Comparison of ENCODE assay signal across 9 cellular contexts in the genomic region with DNA sequence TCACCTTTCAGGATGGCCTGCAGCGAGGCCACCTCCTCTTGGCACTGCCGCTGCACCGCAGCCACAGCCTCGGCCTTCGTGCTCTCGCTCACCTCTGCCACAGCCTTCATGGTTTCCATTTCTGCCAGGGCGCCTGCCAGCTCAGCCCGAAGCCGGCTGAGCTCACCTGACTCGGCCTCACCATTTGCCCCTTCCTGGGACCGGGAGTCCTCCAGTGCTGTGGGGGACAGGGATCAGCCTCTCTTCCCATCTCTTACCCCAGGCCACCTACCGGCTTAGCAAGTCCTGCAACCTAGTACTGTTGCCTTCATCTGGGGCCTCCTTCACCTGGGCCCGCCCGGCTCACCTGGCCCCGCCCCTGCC. TPM values are rescaled to one million over a fixed set of nuclear protein-coding genes. Genes with fewer than 3 reads are reported as not detected.
A peak's percentile ranks its signal among the peaks of the same experiment; 100 is the strongest.
DNase-seq lines count a peak whose midpoint lies in the region; ATAC-seq and TF ChIP-seq lines count a peak whose summit lies in the region.
"Had no signal": no experiment of that assay in that cellular context is flagged by ENCODE, and none has a peak within 500 bp of the region (broad histone marks: within the 10 kb centered on the region; RNA-seq: fewer than 3 reads in every experiment).

No MANE protein-coding gene starts in this region.

- in situ Hi-C loops in Caki2 (cut with HindIII; ENCODE audit: low pct_unique_long_range_greater_than_20kb, low sequenced_read_pairs): no loop called here

- intact Hi-C loops in dorsolateral prefrontal cortex (cut with DNase I): loop anchor here in 1 of 2 donors (5.0 kb wide), 1 partner anchor 47 kb away; a partner anchor contains a TSS

- no peaks in the 10 kb centered on the region for H3K27me3 Mint-ChIP-seq in IgD-negative memory B cell

- H2AFZ ChIP-seq in neuron (ENCODE audit: low read depth, low read length): peak overlapping the region; percentile 97

- H3K27ac Mint-ChIP-seq in IgD-negative memory B cell: peak overlapping the region; percentile 88 to 96 (median 95)

- H3K9me3 Mint-ChIP-seq in IgD-negative memory B cell: no peaks in the 10 kb centered on the region

- H3K36me3 Mint-ChIP-seq in IgD-negative memory B cell: no peaks in the 10 kb centered on the region

- peak overlapping the region in 55 of 59 donors; percentile 49 to 98 (median 95) for H3K27ac ChIP-seq in dorsolateral prefrontal cortex

- POLR2A ChIA-PET in HEK293T (lab: Yijun Ruan, JAX): interaction anchor here (0.9 to 2.3 kb wide), 2 partner anchors 21 to 76 kb away, joined by 3 to 8 read pairs; no protein-coding TSS in a partner anchor

- H3K4me3 Mint-ChIP-seq in IgD-negative memory B cell: peak overlapping the region; percentile 91 to 98 (median 96)

- H3K36me3 ChIP-seq in neuron (ENCODE audit: insufficient read depth, low read length): peaks cover 3% of the 10 kb centered on the region

- H3K27me3 ChIP-seq in dorsolateral prefrontal cortex (no peaks in the 10 kb centered on the region), neuron (ENCODE audit: insufficient read depth, low read length) (no peaks in the 10 kb centered on the region)

- CTCF ChIA-PET in HEK293T (lab: Yijun Ruan, JAX): no interaction called here

- H3K4me1 Mint-ChIP-seq in IgD-negative memory B cell: peaks cover 25 to 30% (median 29%) of the 10 kb centered on the region in 3 donors

- H3K4me1 ChIP-seq in neuron (ENCODE audit: insufficient read depth, low read length): no peaks in the 10 kb centered on the region

- ATAC-seq in GM19328 (IDR thresholded peaks at IDR 0.05; ENCODE audit: unreplicated experiment): no peak

- DNase-seq in Caki2 (ENCODE audit: low read depth) (peak; percentile 10), dorsolateral prefrontal cortex (peak in 2 of 10 donors; percentile 47 to 52), HEK293T (ENCODE audit: extremely low spot score) (no peak), RPMI8226 (no peak)
- DNase-seq in stimulated activated CD4-positive, alpha-beta T cell treated with anti-CD3 and anti-CD28 coated beads, Interleukin-15, amount 100 ng/mL, for 24 hours: no peak

- TF ChIP-seq CTCF in dorsolateral prefrontal cortex (IDR thresholded peaks at IDR 0.05 in 54 of 56, conservative IDR thresholded peaks at IDR 0.05 in 2 of 56; ENCODE audit: low read depth in 1 of 56, partially characterized antibody in 56 of 56): no peak

- peak overlapping the region; percentile 58 to 99 (median 89) for H3K4me3 ChIP-seq in dorsolateral prefrontal cortex
- peak overlapping the region; percentile 57 for H3K4me3 ChIP-seq in neuron (ENCODE audit: low read length)

- no peaks in the 10 kb centered on the region for H3K9me3 ChIP-seq in neuron (ENCODE audit: low read length)

TF ChIP-seq in HEK293T, 16 proteins besides CTCF, POLR2A, EP300 and RAD21:
- TF ChIP-seq SP1 (IDR thresholded peaks at IDR 0.05): no peak
- no peak for TF ChIP-seq ARNT (IDR thresholded peaks at IDR 0.05)
- TF ChIP-seq FOXA1 (IDR thresholded peaks at IDR 0.05): no peak
- TF ChIP-seq HDGF (IDR thresholded peaks at IDR 0.05; ENCODE audit: borderline replicate concordance): no peak
- TF ChIP-seq ZNF384 (IDR thresholded peaks at IDR 0.05): no peak
- TF ChIP-seq LEF1 (IDR thresholded peaks at IDR 0.05; ENCODE audit: borderline replicate concordance): no peak
- no peak for TF ChIP-seq L3MBTL2 (conservative IDR thresholded peaks at IDR 0.05)

RNA-seq across cellular contexts. Expression of a gene that starts 0.7 kb away (rescaled TPM):
- total RNA-seq in Caki2 (2014; rRNA removed; shearing (Covaris generic); ENCODE audit: low replicate concordance): 24.0 and 55.3 TPM in 2 replicates
- 31.7 TPM for polyA plus RNA-seq in IgD-negative memory B cell
- 10 to 100 TPM in 117 of 120 experiments, 1 to 10 TPM in 3; 9.1 to 24.2 (median 15.8) TPM for total RNA-seq in dorsolateral prefrontal cortex

RNA-seq across cellular contexts. Expression of a gene that starts 7.4 kb away (rescaled TPM):
- total RNA-seq in Caki2 (2014; rRNA removed; shearing (Covaris generic); ENCODE audit: low replicate concordance): 0.37 and 4.2 TPM in 2 replicates
- 185 TPM for polyA plus RNA-seq in IgD-negative memory B cell
- total RNA-seq in dorsolateral prefrontal cortex: 1 to 10 TPM in 2 of 120 experiments, under 1 TPM in 8, not detected in 110; 0.22 to 1.2 (median 0.42) TPM
- total RNA-seq: LHCN-M2 had no signal

RNA-seq across cellular contexts. Expression of a gene that starts 26.4 kb away (rescaled TPM):
- total RNA-seq in Caki2 (2014; rRNA removed; shearing (Covaris generic); ENCODE audit: low replicate concordance): 22.2 and 45.4 TPM in 2 replicates
- 29.6 TPM for polyA plus RNA-seq in IgD-negative memory B cell
- total RNA-seq in dorsolateral prefrontal cortex: 10 to 100 TPM; 23.5 to 52.5 (median 35.3) TPM

RNA-seq across cellular contexts. Expression of a gene that starts 46.1 kb away (rescaled TPM):
- 0.12 and 0.71 TPM in 2 replicates for total RNA-seq in Caki2 (2014; rRNA removed; shearing (Covaris generic); ENCODE audit: low replicate concordance)
- not detected for polyA plus RNA-seq in IgD-negative memory B cell
- 1 to 10 TPM in 62 of 120 experiments, under 1 TPM in 57, not detected in 1; 0.15 to 6.5 (median 1.1) TPM for total RNA-seq in dorsolateral prefrontal cortex

RNA-seq across cellular contexts. Expression of a gene that starts 50.2 kb away (rescaled TPM):
- total RNA-seq in Caki2 (2014; rRNA removed; shearing (Covaris generic); ENCODE audit: low replicate concordance): 93.8 and 95.1 TPM in 2 replicates
- polyA plus RNA-seq in IgD-negative memory B cell: 20.9 TPM
- total RNA-seq in dorsolateral prefrontal cortex: 10 to 100 TPM; 13.6 to 33.8 (median 21.2) TPM
